ENCODE assay signal across 24 cellular contexts in the genomic region with DNA sequence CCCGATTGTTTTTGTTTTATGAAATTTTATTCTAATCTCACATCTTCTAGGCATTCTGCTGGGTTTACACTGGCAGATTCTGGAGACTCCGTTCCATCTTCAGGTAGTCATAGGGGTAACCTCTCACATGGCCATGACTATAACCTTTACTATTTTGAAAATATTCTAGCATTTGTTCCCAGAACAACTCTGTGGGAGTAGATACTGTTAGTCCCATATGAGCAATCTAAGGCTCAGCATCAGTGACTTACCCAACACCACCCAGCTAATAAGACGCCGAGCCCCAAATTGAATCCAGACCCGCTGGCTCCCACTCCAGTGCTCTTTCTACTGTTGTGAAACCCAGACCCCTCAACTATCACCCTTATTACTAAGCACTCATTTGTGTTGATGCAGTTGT. TPM values are rescaled to one million over a fixed set of nuclear protein-coding genes. Genes with fewer than 3 reads are reported as not detected.
A peak's percentile ranks its signal among the peaks of the same experiment; 100 is the strongest.
DNase-seq lines count a peak whose midpoint lies in the region; ATAC-seq and TF ChIP-seq lines count a peak whose summit lies in the region.
"Had no signal": no experiment of that assay in that cellular context is flagged by ENCODE, and none has a peak within 500 bp of the region (broad histone marks: within the 10 kb centered on the region; RNA-seq: fewer than 3 reads in every experiment).

No MANE protein-coding gene starts in this region.

- TF ChIP-seq CTCF in AG09309 (IDR thresholded peaks at IDR 0.05; ENCODE audit: control insufficient read depth, insufficient read depth, low read depth, low read length, missing control alignments) (no peak), uterus (IDR thresholded peaks at IDR 0.05) (no peak)
- TF ChIP-seq CTCF in CD8-positive, alpha-beta T cell (IDR thresholded peaks at IDR 0.05) = no peak

- CTCF ChIA-PET in CD8-positive, alpha-beta T cell (lab: Charles Lee) = no interaction called here
- CTCF ChIA-PET in naive thymus-derived CD4-positive, alpha-beta T cell (lab: Charles Lee) = interaction anchor here (1.3 kb wide), 1 partner anchor 23 kb away, joined by 3 read pairs; a partner anchor contains a TSS

- H3K4me3 ChIP-seq in AG09309 (ENCODE audit: control insufficient read depth, low read depth, low read length) = no peak overlapping the region
- H3K4me3 ChIP-seq in CD8-positive, alpha-beta T cell (ENCODE audit: low read depth, low read length) = no peak overlapping the region
- H3K4me3 ChIP-seq in naive thymus-derived CD4-positive, alpha-beta T cell (ENCODE audit: low read length) = no peak overlapping the region
- no peak overlapping the region for H3K4me3 ChIP-seq in uterus
- H3K4me3 ChIP-seq in Karpas-422 (ENCODE audit: low read length) = no peak overlapping the region
- H3K4me3 ChIP-seq: dorsolateral prefrontal cortex, HAP-1 had no signal

- no peaks in the 10 kb centered on the region for H3K79me2 ChIP-seq in Karpas-422 (ENCODE audit: low read length)

- no peaks in the 10 kb centered on the region for H3K9me3 ChIP-seq in CD8-positive, alpha-beta T cell (ENCODE audit: low read length)
- no peaks in the 10 kb centered on the region for H3K9me3 ChIP-seq in naive thymus-derived CD4-positive, alpha-beta T cell (ENCODE audit: control insufficient read depth in 2 of 3, low read length in 3 of 3)
- no peaks in the 10 kb centered on the region for H3K9me3 ChIP-seq in uterus
- no peaks in the 10 kb centered on the region for H3K9me3 ChIP-seq in Karpas-422 (ENCODE audit: low read length)
- H3K9me3 ChIP-seq: HAP-1 had no signal

- no peak overlapping the region for H3K9ac ChIP-seq in Karpas-422 (ENCODE audit: low read length)

- TF ChIP-seq POLR2A in uterus (IDR thresholded peaks at IDR 0.05) = no peak

- H3K27ac Mint-ChIP-seq in CD8-positive, alpha-beta T cell = peak overlapping the region; percentile 57
- H3K27ac Mint-ChIP-seq in effector memory CD8-positive, alpha-beta T cell = peak overlapping the region; percentile 87 to 88
- peak overlapping the region; percentile 25 to 99 (median 72) for H3K27ac Mint-ChIP-seq in naive thymus-derived CD4-positive, alpha-beta T cell

- no peaks in the 10 kb centered on the region for H4K20me1 ChIP-seq in Karpas-422 (ENCODE audit: insufficient read depth, low read depth, low read length)

- H2AFZ ChIP-seq in Karpas-422 (ENCODE audit: low read length) = no peak overlapping the region

- no peak for ATAC-seq in CD8-positive, alpha-beta T cell
- no peak for ATAC-seq in effector memory CD8-positive, alpha-beta T cell (replicated peaks)
- no peak for ATAC-seq in naive thymus-derived CD4-positive, alpha-beta T cell
- no peak for ATAC-seq in GM21723 (IDR thresholded peaks at IDR 0.05; ENCODE audit: unreplicated experiment)
- ATAC-seq: Panc1 had no signal

- H3K36me3 ChIP-seq in CD8-positive, alpha-beta T cell (ENCODE audit: insufficient read depth, low read length) = no peaks in the 10 kb centered on the region
- H3K36me3 ChIP-seq in naive thymus-derived CD4-positive, alpha-beta T cell (ENCODE audit: control insufficient read depth in 2 of 3, insufficient read depth in 3 of 3, low read length in 3 of 3) = no peaks in the 10 kb centered on the region
- H3K36me3 ChIP-seq in uterus = no peaks in the 10 kb centered on the region
- no peaks in the 10 kb centered on the region for H3K36me3 ChIP-seq in Karpas-422 (ENCODE audit: insufficient read depth, low read length)
- H3K36me3 ChIP-seq: HAP-1 had no signal

- POLR2A ChIA-PET in CD8-positive, alpha-beta T cell (lab: Charles Lee) = interaction anchor here (1.0 to 1.5 kb wide), 3 partner anchors 12 to 36 kb away, joined by 3 to 6 read pairs (median 3); a partner anchor contains a TSS
- POLR2A ChIA-PET in naive thymus-derived CD4-positive, alpha-beta T cell (lab: Charles Lee) = interaction anchor here (1.1 to 29.1 kb wide), 4 partner anchors 14 to 34 kb away, joined by 3 to 508 read pairs (median 89); a partner anchor contains a TSS

- intact Hi-C loops in CD8-positive, alpha-beta T cell (cut with DNase I, micrococcal nuclease) = no loop called here
- intact Hi-C loops in naive thymus-derived CD4-positive, alpha-beta T cell (cut with micrococcal nuclease) = no loop called here
- intact Hi-C loops in uterus (cut with DNase I; ENCODE audit: low total_unique reads) = no loop called here

- DNase-seq in AG09309 (ENCODE audit: low read depth) = peak; percentile 68
- no peak for DNase-seq in CD8-positive, alpha-beta T cell
- no peak for DNase-seq in effector memory CD8-positive, alpha-beta T cell
- DNase-seq in naive thymus-derived CD4-positive, alpha-beta T cell = no peak
- no peak for DNase-seq in uterus
- DNase-seq in Karpas-422 = no peak
- DNase-seq in NCI-H128 (lab: John Stamatoyannopoulos, UW; ENCODE audit: unreplicated experiment) = no peak
- DNase-seq: activated CD4-positive, alpha-beta T cell treated with anti-CD3 and anti-CD28 coated beads, Interleukin-2, amount 50 U/mL, for 48 hours; activated T-cell treated with anti-CD3 and anti-CD28 coated beads for 4 hours; anterior cingulate cortex; caudate nucleus; dorsolateral prefrontal cortex; GDM1; kidney glomerular epithelial cell; NCI-H1417 treated with DMSO at 0.1 percent for 48 hours; NCI-H2107; NK-92 treated with Interleukin-12 subunit alpha and Interleukin-12 subunit beta, amount 100 ng/mL, for 24 hours had no signal

- H3K9me3 Mint-ChIP-seq in CD8-positive, alpha-beta T cell = no peaks in the 10 kb centered on the region
- no peaks in the 10 kb centered on the region for H3K9me3 Mint-ChIP-seq in effector memory CD8-positive, alpha-beta T cell
- H3K9me3 Mint-ChIP-seq in naive thymus-derived CD4-positive, alpha-beta T cell = peaks cover 0 to 2% (median 0%) of the 10 kb centered on the region in 11 donors

- H3K27me3 ChIP-seq in CD8-positive, alpha-beta T cell (ENCODE audit: insufficient read depth, low read length) = no peaks in the 10 kb centered on the region
- no peaks in the 10 kb centered on the region for H3K27me3 ChIP-seq in naive thymus-derived CD4-positive, alpha-beta T cell (ENCODE audit: control insufficient read depth in 2 of 2, insufficient read depth in 2 of 2, low read length in 2 of 2)
- H3K27me3 ChIP-seq in uterus (no peaks in the 10 kb centered on the region), Karpas-422 (ENCODE audit: low read length) (no peaks in the 10 kb centered on the region)
- H3K27me3 ChIP-seq: dorsolateral prefrontal cortex had no signal

- no peaks in the 10 kb centered on the region for H3K27me3 Mint-ChIP-seq in CD8-positive, alpha-beta T cell (ENCODE audit: low read depth)
- no peaks in the 10 kb centered on the region for H3K27me3 Mint-ChIP-seq in effector memory CD8-positive, alpha-beta T cell
- H3K27me3 Mint-ChIP-seq in naive thymus-derived CD4-positive, alpha-beta T cell = no peaks in the 10 kb centered on the region

- no peaks in the 10 kb centered on the region for H3K9me2 ChIP-seq in Karpas-422 (replicated peaks; ENCODE audit: insufficient read depth, low read length)

- no peak overlapping the region for H3K4me3 Mint-ChIP-seq in CD8-positive, alpha-beta T cell
- peak overlapping the region in 1 of 2 donors; percentile 33 for H3K4me3 Mint-ChIP-seq in effector memory CD8-positive, alpha-beta T cell
- H3K4me3 Mint-ChIP-seq in naive thymus-derived CD4-positive, alpha-beta T cell = peak overlapping the region in 1 of 10 donors; percentile 29

- H3K27ac ChIP-seq in CD8-positive, alpha-beta T cell (ENCODE audit: low read depth, low read length) = no peak overlapping the region
- no peak overlapping the region for H3K27ac ChIP-seq in naive thymus-derived CD4-positive, alpha-beta T cell (ENCODE audit: low read depth, low read length)
- H3K27ac ChIP-seq in uterus = no peak overlapping the region
- no peak overlapping the region for H3K27ac ChIP-seq in Karpas-422 (ENCODE audit: low read length)

- H3K36me3 Mint-ChIP-seq in CD8-positive, alpha-beta T cell = no peaks in the 10 kb centered on the region
- H3K36me3 Mint-ChIP-seq in effector memory CD8-positive, alpha-beta T cell (ENCODE audit: insufficient read depth) = peaks cover 8% of the 10 kb centered on the region
- H3K36me3 Mint-ChIP-seq in naive thymus-derived CD4-positive, alpha-beta T cell = peaks cover 0 to 10% (median 0%) of the 10 kb centered on the region in 5 donors

- H3K4me1 Mint-ChIP-seq in CD8-positive, alpha-beta T cell (ENCODE audit: low read depth) = peaks cover 60% of the 10 kb centered on the region
- H3K4me1 Mint-ChIP-seq in effector memory CD8-positive, alpha-beta T cell (ENCODE audit: low read depth in 2 of 2) = peaks cover 49 to 56% of the 10 kb centered on the region in 2 donors
- H3K4me1 Mint-ChIP-seq in naive thymus-derived CD4-positive, alpha-beta T cell = peaks cover 53 to 73% (median 61%) of the 10 kb centered on the region in 7 donors

- H3K4me2 ChIP-seq in Karpas-422 (ENCODE audit: low read depth, low read length, poor library complexity, severe bottlenecking) = no peak overlapping the region

- H3K4me1 ChIP-seq in CD8-positive, alpha-beta T cell (ENCODE audit: insufficient read depth, low read length) = peaks cover 54% of the 10 kb centered on the region
- peaks cover 53 to 58% of the 10 kb centered on the region in 2 donors for H3K4me1 ChIP-seq in naive thymus-derived CD4-positive, alpha-beta T cell (ENCODE audit: control insufficient read depth in 2 of 2, insufficient read depth in 2 of 2, low read length in 2 of 2)
- peaks cover 0 to 3% of the 10 kb centered on the region in 2 donors for H3K4me1 ChIP-seq in uterus
- peaks cover 42% of the 10 kb centered on the region for H3K4me1 ChIP-seq in Karpas-422 (ENCODE audit: low read length)
- H3K4me1 ChIP-seq: HAP-1 had no signal

RNA-seq across cellular contexts. Expression of a gene that starts 9.8 kb away (rescaled TPM):
- under 1 TPM; 0.22 to 0.56 TPM for total RNA-seq in CD8-positive, alpha-beta T cell
- total RNA-seq in naive thymus-derived CD4-positive, alpha-beta T cell = 1 to 10 TPM in 4 of 5 experiments, under 1 TPM in 1; 0.70 to 3.3 (median 1.6) TPM
- polyA plus RNA-seq in naive thymus-derived CD4-positive, alpha-beta T cell = under 1 TPM; 0.21 to 0.38 TPM
- 10 to 100 TPM in 3 of 4 donors, 1 to 10 TPM in 1; 1.3 to 41.5 (median 10.9) TPM for total RNA-seq in uterus
- 0.15 TPM in 1 of 2 replicates, not detected in the other for total RNA-seq in Karpas-422 (2014; rRNA removed; shearing (Covaris generic); ENCODE audit: low replicate concordance)
- total RNA-seq: MCF 10A had no signal

RNA-seq across cellular contexts. Expression of a gene that starts 11.7 kb away (rescaled TPM):
- total RNA-seq in CD8-positive, alpha-beta T cell = 10 to 100 TPM; 33.8 to 36.4 TPM
- 10 to 100 TPM; 40.5 to 83.7 (median 54.3) TPM for total RNA-seq in naive thymus-derived CD4-positive, alpha-beta T cell
- polyA plus RNA-seq in naive thymus-derived CD4-positive, alpha-beta T cell = 10 to 100 TPM; 36.2 to 52.5 TPM
- total RNA-seq in uterus = 10 to 100 TPM in 3 of 4 donors, 1 to 10 TPM in 1; 1.0 to 23.9 (median 19.9) TPM
- total RNA-seq in Karpas-422 (2014; rRNA removed; shearing (Covaris generic); ENCODE audit: low replicate concordance) = 34.9 and 54.7 TPM in 2 replicates

RNA-seq across cellular contexts. Expression of a gene that starts 13.1 kb away (rescaled TPM):
- total RNA-seq in CD8-positive, alpha-beta T cell = 10 to 100 TPM; 53.0 to 63.4 TPM
- total RNA-seq in naive thymus-derived CD4-positive, alpha-beta T cell = 100 to 1,000 TPM in 2 of 5 experiments, 10 to 100 TPM in 3; 64.1 to 131 (median 85.3) TPM
- 100 to 1,000 TPM in 1 of 2 donors, 10 to 100 TPM in 1; 94.6 to 102 TPM for polyA plus RNA-seq in naive thymus-derived CD4-positive, alpha-beta T cell
- 100 to 1,000 TPM in 1 of 4 donors, 10 to 100 TPM in 3; 43.8 to 107 (median 93.9) TPM for total RNA-seq in uterus
- total RNA-seq in Karpas-422 (2014; rRNA removed; shearing (Covaris generic); ENCODE audit: low replicate concordance) = 134 and 167 TPM in 2 replicates

RNA-seq across cellular contexts. Expression of a gene that starts 22.8 kb away (rescaled TPM):
- 10 to 100 TPM; 18.5 to 19.8 TPM for total RNA-seq in CD8-positive, alpha-beta T cell
- 10 to 100 TPM; 39.7 to 76.2 (median 43.4) TPM for total RNA-seq in naive thymus-derived CD4-positive, alpha-beta T cell
- 10 to 100 TPM; 20.1 to 22.9 TPM for polyA plus RNA-seq in naive thymus-derived CD4-positive, alpha-beta T cell
- 10 to 100 TPM; 11.3 to 40.5 (median 21.6) TPM for total RNA-seq in uterus
- total RNA-seq in Karpas-422 (2014; rRNA removed; shearing (Covaris generic); ENCODE audit: low replicate concordance) = 37.0 and 60.8 TPM in 2 replicates

RNA-seq across cellular contexts. Expression of a gene that starts 26.1 kb away (rescaled TPM):
- total RNA-seq in CD8-positive, alpha-beta T cell = 1 to 10 TPM in 1 of 2 experiments, under 1 TPM in 1; 0.67 to 1.4 TPM
- 100 to 1,000 TPM in 1 of 5 experiments, 10 to 100 TPM in 3, 1 to 10 TPM in 1; 2.6 to 171 (median 14.5) TPM for total RNA-seq in naive thymus-derived CD4-positive, alpha-beta T cell
- 1 to 10 TPM; 2.7 to 5.1 TPM for polyA plus RNA-seq in naive thymus-derived CD4-positive, alpha-beta T cell
- 10 to 100 TPM in 3 of 4 donors, 1 to 10 TPM in 1; 1.3 to 39.4 (median 12.6) TPM for total RNA-seq in uterus
- not detected in 2 replicates for total RNA-seq in Karpas-422 (2014; rRNA removed; shearing (Covaris generic); ENCODE audit: low replicate concordance)
- total RNA-seq: epithelial cell of proximal tubule, lung microvascular endothelial cell, NCI-H460 had no signal
